Comparison of ENCODE assay signal across 36 cellular contexts in genomic region chr3:104835376-104835775, GRCh38.
"Had no signal": no experiment of that assay in that cellular context is flagged by ENCODE, and none has a peak within 500 bp of the region (broad histone marks: within the 10 kb centered on the region; RNA-seq: fewer than 3 reads in every experiment).

No MANE protein-coding gene starts in this region.

- H3K4me3 Mint-ChIP-seq: activated CD4-positive, alpha-beta memory T cell treated with anti-CD3 and anti-CD28 coated beads for 36 hours; activated CD4-positive, alpha-beta T cell treated with anti-CD3 and anti-CD28 coated beads for 36 hours; activated CD4-positive, alpha-beta T cell treated with anti-CD3 and anti-CD28 coated beads, Interleukin-2, amount 10 ng/mL, durations not matched to agents 24 days and 14 days; activated CD8-positive, alpha-beta memory T cell treated with anti-CD3 and anti-CD28 coated beads, Interleukin-2, amount 10 ng/mL, durations not matched to agents 7 days and 5 days; activated CD8-positive, alpha-beta T cell treated with anti-CD3 and anti-CD28 coated beads, Interleukin-2, amount 10 ng/mL, durations not matched to agents 7 days and 5 days; activated naive CD4-positive, alpha-beta T cell treated with anti-CD3 and anti-CD28 coated beads for 36 hours; activated naive CD4-positive, alpha-beta T cell treated with anti-CD3 and anti-CD28 coated beads, Interleukin-2, amount 50 U/mL, for 24 hours; activated naive CD8-positive, alpha-beta T cell treated with anti-CD3 and anti-CD28 coated beads for 36 hours; activated naive CD8-positive, alpha-beta T cell treated with anti-CD3 and anti-CD28 coated beads, Interleukin-2, amount 50 U/mL, for 24 hours; activated T-helper 1 cell treated with anti-CD3 and anti-CD28 coated beads, Interleukin-12 subunit alpha, Interleukin-12 subunit beta, Interleukin-2, Interleukin-4 antibody, amounts not matched to agents 30 ng/mL and 10 ng/mL and 1 ng/mL, durations not matched to agents 14 hours and 24 hours and 36 hours; brain; T-helper 17 cell; T-helper 2 cell treated with Interferon-gamma antibody and Interleukin-4, amounts not matched to agents 5 μg/mL and 100 μg/mL, for 36 hours had no signal

- H3K4me3 ChIP-seq: adrenal gland, ascending aorta, breast epithelium, cardiac muscle cell, colonic mucosa had no signal

- H3K4me1 ChIP-seq: adrenal gland, ascending aorta, breast epithelium, colonic mucosa had no signal

- ATAC-seq: activated CD4-positive, alpha-beta T cell treated with anti-CD3 and anti-CD28 coated beads for 36 hours; activated CD8-positive, alpha-beta memory T cell treated with anti-CD3 and anti-CD28 coated beads, Interleukin-2, amount 10 ng/mL, durations not matched to agents 7 days and 5 days; activated CD8-positive, alpha-beta T cell treated with anti-CD3 and anti-CD28 coated beads, Interleukin-2, amount 10 ng/mL, durations not matched to agents 7 days and 5 days; activated naive CD8-positive, alpha-beta T cell treated with anti-CD3 and anti-CD28 coated beads, Interleukin-2, amount 50 U/mL, for 24 hours; esophagus mucosa; T-helper 17 cell had no signal

- FAIRE-seq: endometrium, frontal cortex had no signal

- H3K27ac ChIP-seq: adrenal gland, ascending aorta, breast epithelium, cardiac muscle cell, colonic mucosa, WERI-Rb-1 had no signal

- H3K36me3 Mint-ChIP-seq: activated CD4-positive, alpha-beta memory T cell treated with anti-CD3 and anti-CD28 coated beads for 36 hours; activated CD8-positive, alpha-beta memory T cell treated with anti-CD3 and anti-CD28 coated beads, Interleukin-2, amount 10 ng/mL, durations not matched to agents 7 days and 5 days; activated naive CD4-positive, alpha-beta T cell treated with anti-CD3 and anti-CD28 coated beads, Interleukin-2, amount 50 U/mL, for 24 hours; activated naive CD8-positive, alpha-beta T cell treated with anti-CD3 and anti-CD28 coated beads for 36 hours; brain had no signal

- H3K27ac Mint-ChIP-seq: activated CD4-positive, alpha-beta memory T cell treated with anti-CD3 and anti-CD28 coated beads for 36 hours; activated CD4-positive, alpha-beta T cell treated with anti-CD3 and anti-CD28 coated beads for 36 hours; activated CD4-positive, alpha-beta T cell treated with anti-CD3 and anti-CD28 coated beads, Interleukin-2, amount 10 ng/mL, durations not matched to agents 24 days and 14 days; activated CD8-positive, alpha-beta memory T cell treated with anti-CD3 and anti-CD28 coated beads, Interleukin-2, amount 10 ng/mL, durations not matched to agents 7 days and 5 days; activated CD8-positive, alpha-beta T cell treated with anti-CD3 and anti-CD28 coated beads, Interleukin-2, amount 10 ng/mL, durations not matched to agents 7 days and 5 days; activated naive CD4-positive, alpha-beta T cell treated with anti-CD3 and anti-CD28 coated beads for 36 hours; activated naive CD4-positive, alpha-beta T cell treated with anti-CD3 and anti-CD28 coated beads, Interleukin-2, amount 50 U/mL, for 24 hours; activated naive CD8-positive, alpha-beta T cell treated with anti-CD3 and anti-CD28 coated beads for 36 hours; activated naive CD8-positive, alpha-beta T cell treated with anti-CD3 and anti-CD28 coated beads, Interleukin-2, amount 50 U/mL, for 24 hours; activated T-helper 1 cell treated with anti-CD3 and anti-CD28 coated beads, Interleukin-12 subunit alpha, Interleukin-12 subunit beta, Interleukin-2, Interleukin-4 antibody, amounts not matched to agents 30 ng/mL and 10 ng/mL and 1 ng/mL, durations not matched to agents 14 hours and 24 hours and 36 hours; activated T-helper 2 cell treated with anti-CD3 and anti-CD28 coated beads, Interferon-gamma antibody, Interleukin-2, Interleukin-4, amounts not matched to agents 10 μg/mL and 5 μg/mL and 100 μg/mL, durations not matched to agents 14 hours and 24 hours and 36 hours; brain; T-helper 17 cell; T-helper 2 cell treated with Interferon-gamma antibody and Interleukin-4, amounts not matched to agents 5 μg/mL and 100 μg/mL, for 36 hours had no signal

- H3K27me3 Mint-ChIP-seq: activated CD4-positive, alpha-beta T cell treated with anti-CD3 and anti-CD28 coated beads for 36 hours; activated CD4-positive, alpha-beta T cell treated with anti-CD3 and anti-CD28 coated beads, Interleukin-2, amount 10 ng/mL, durations not matched to agents 24 days and 14 days; activated CD8-positive, alpha-beta memory T cell treated with anti-CD3 and anti-CD28 coated beads, Interleukin-2, amount 10 ng/mL, durations not matched to agents 7 days and 5 days; activated naive CD4-positive, alpha-beta T cell treated with anti-CD3 and anti-CD28 coated beads, Interleukin-2, amount 50 U/mL, for 24 hours; activated naive CD8-positive, alpha-beta T cell treated with anti-CD3 and anti-CD28 coated beads, Interleukin-2, amount 50 U/mL, for 24 hours; brain had no signal

- H3K27me3 ChIP-seq: adrenal gland, ascending aorta, breast epithelium, cardiac muscle cell, colonic mucosa had no signal

- H3K9me3 Mint-ChIP-seq: activated CD4-positive, alpha-beta memory T cell treated with anti-CD3 and anti-CD28 coated beads for 36 hours; activated CD4-positive, alpha-beta T cell treated with anti-CD3 and anti-CD28 coated beads, Interleukin-2, amount 10 ng/mL, durations not matched to agents 24 days and 14 days; activated naive CD4-positive, alpha-beta T cell treated with anti-CD3 and anti-CD28 coated beads for 36 hours; activated naive CD4-positive, alpha-beta T cell treated with anti-CD3 and anti-CD28 coated beads, Interleukin-2, amount 50 U/mL, for 24 hours; activated naive CD8-positive, alpha-beta T cell treated with anti-CD3 and anti-CD28 coated beads for 36 hours; activated naive CD8-positive, alpha-beta T cell treated with anti-CD3 and anti-CD28 coated beads, Interleukin-2, amount 50 U/mL, for 24 hours; activated T-helper 1 cell treated with anti-CD3 and anti-CD28 coated beads, Interleukin-12 subunit alpha, Interleukin-12 subunit beta, Interleukin-2, Interleukin-4 antibody, amounts not matched to agents 30 ng/mL and 10 ng/mL and 1 ng/mL, durations not matched to agents 14 hours and 24 hours and 36 hours; activated T-helper 2 cell treated with anti-CD3 and anti-CD28 coated beads, Interferon-gamma antibody, Interleukin-2, Interleukin-4, amounts not matched to agents 10 μg/mL and 5 μg/mL and 100 μg/mL, durations not matched to agents 14 hours and 24 hours and 36 hours; brain; T-helper 2 cell treated with Interferon-gamma antibody and Interleukin-4, amounts not matched to agents 5 μg/mL and 100 μg/mL, for 36 hours had no signal

- DNase-seq: activated CD4-positive, alpha-beta memory T cell treated with anti-CD3 and anti-CD28 coated beads for 36 hours; activated CD4-positive, alpha-beta T cell treated with anti-CD3 and anti-CD28 coated beads for 36 hours; activated CD4-positive, alpha-beta T cell treated with anti-CD3 and anti-CD28 coated beads, Interleukin-2, amount 10 ng/mL, durations not matched to agents 24 days and 14 days; activated CD4-positive, CD25-positive, alpha-beta regulatory T cell; activated CD4-positive, CD25-positive, alpha-beta regulatory T cell treated with anti-CD3 and anti-CD28 coated beads, Interleukin-2, amount 50 U/mL, for 72 hours; activated CD8-positive, alpha-beta memory T cell treated with anti-CD3 and anti-CD28 coated beads, Interleukin-2, amount 10 ng/mL, durations not matched to agents 7 days and 5 days; activated CD8-positive, alpha-beta memory T cell treated with anti-CD3 and anti-CD28 coated beads, Interleukin-2, amount 50 U/mL, for 4 hours; activated CD8-positive, alpha-beta T cell treated with anti-CD3 and anti-CD28 coated beads, Interleukin-2, amount 10 ng/mL, durations not matched to agents 7 days and 5 days; activated effector memory CD4-positive, alpha-beta T cell treated with anti-CD3 and anti-CD28 coated beads, Interleukin-2, amount 50 U/mL, for 16 hours; activated naive CD4-positive, alpha-beta T cell treated with anti-CD3 and anti-CD28 coated beads for 36 hours; activated naive CD8-positive, alpha-beta T cell treated with anti-CD3 and anti-CD28 coated beads for 36 hours; activated naive CD8-positive, alpha-beta T cell treated with anti-CD3 and anti-CD28 coated beads, Interleukin-2, amount 50 U/mL, for 24 hours; activated T-cell treated with anti-CD3 and anti-CD28 coated beads, Interleukin-2, amount 50 U/mL, for 1 hour; activated T-cell treated with anti-CD3 and anti-CD28 coated beads, Interleukin-2, amount 50 U/mL, for 48 hours; adrenal gland; central memory CD4-positive, alpha-beta T cell; cerebellar nuclear complex; colonic mucosa; effector CD8-positive, alpha-beta T cell; foreskin fibroblast; head of caudate nucleus; T-helper 1 cell; T-helper 17 cell; T1000; WERI-Rb-1 had no signal

- H3K4me1 Mint-ChIP-seq: activated CD4-positive, alpha-beta T cell treated with anti-CD3 and anti-CD28 coated beads for 36 hours; activated CD4-positive, alpha-beta T cell treated with anti-CD3 and anti-CD28 coated beads, Interleukin-2, amount 10 ng/mL, durations not matched to agents 24 days and 14 days; activated CD8-positive, alpha-beta memory T cell treated with anti-CD3 and anti-CD28 coated beads, Interleukin-2, amount 10 ng/mL, durations not matched to agents 7 days and 5 days; activated naive CD4-positive, alpha-beta T cell treated with anti-CD3 and anti-CD28 coated beads, Interleukin-2, amount 50 U/mL, for 24 hours; activated naive CD8-positive, alpha-beta T cell treated with anti-CD3 and anti-CD28 coated beads for 36 hours; activated naive CD8-positive, alpha-beta T cell treated with anti-CD3 and anti-CD28 coated beads, Interleukin-2, amount 50 U/mL, for 24 hours; brain had no signal

- H3K9me3 ChIP-seq: adrenal gland, ascending aorta, breast epithelium, colonic mucosa had no signal

- H3K36me3 ChIP-seq: adrenal gland, ascending aorta, breast epithelium, cardiac muscle cell, colonic mucosa, WERI-Rb-1 had no signal
